In genomic region chr13:71580614-71581013, GRCh38 we compare ENCODE assay signal across 1 cellular context.
TF ChIP-seq lines count a peak whose summit lies in the region.

No MANE protein-coding gene starts in this region.

TF ChIP-seq in SK-N-SH treated with all-trans-retinoic acid at 6 μM for 48 hours, 23 proteins besides CTCF, POLR2A, EP300 and RAD21 (continued from another document):
- TF ChIP-seq CREB5 (CRISPR knock-in tag; IDR thresholded peaks at IDR 0.05; ENCODE audit: low read depth) (no peak), OSR1 (CRISPR knock-in tag; IDR thresholded peaks at IDR 0.05) (no peak), TOX (CRISPR knock-in tag; IDR thresholded peaks at IDR 0.05; ENCODE audit: borderline replicate concordance) (no peak), BACH2 (CRISPR knock-in tag; IDR thresholded peaks at IDR 0.05; ENCODE audit: borderline replicate concordance) (no peak), ARNTL (CRISPR knock-in tag; IDR thresholded peaks at IDR 0.05; ENCODE audit: borderline replicate concordance, low read depth) (no peak)
